Comparison of ENCODE assay signal across 9 cellular contexts in genomic region chr3:126607214-126607908, GRCh38. TPM values are rescaled to one million over a fixed set of nuclear protein-coding genes. Genes with fewer than 3 reads are reported as not detected.
DNase-seq lines count a peak whose midpoint lies in the region; TF ChIP-seq lines count a peak whose summit lies in the region.
"Had no signal": no experiment of that assay in that cellular context is flagged by ENCODE, and none has a peak within 500 bp of the region (broad histone marks: within the 10 kb centered on the region; RNA-seq: fewer than 3 reads in every experiment).

No MANE protein-coding gene starts in this region.

- H3K4me1 Mint-ChIP-seq in CD14-positive monocyte = peaks cover 4% of the 10 kb centered on the region
- peaks cover 0 to 2% (median 0%) of the 10 kb centered on the region in 4 donors for H3K4me1 Mint-ChIP-seq in CD4-positive, alpha-beta memory T cell

- H3K27ac ChIP-seq in CD4-positive, alpha-beta memory T cell (ENCODE audit: low read depth, low read length) = no peak overlapping the region
- H3K27ac ChIP-seq: VCaP had no signal

- H3K27ac Mint-ChIP-seq in CD14-positive monocyte = no peak overlapping the region
- no peak overlapping the region for H3K27ac Mint-ChIP-seq in CD4-positive, alpha-beta memory T cell

- H3K4me1 ChIP-seq in CD4-positive, alpha-beta memory T cell (ENCODE audit: insufficient read depth, low read length) = no peaks in the 10 kb centered on the region

- CTCF ChIA-PET in CD4-positive, alpha-beta memory T cell (lab: Charles Lee; ENCODE audit: partially characterized antibody) = no interaction called here

- H3K9me3 ChIP-seq in CD4-positive, alpha-beta memory T cell (ENCODE audit: control insufficient read depth in 1 of 2, low read length in 2 of 2) = no peaks in the 10 kb centered on the region

- POLR2A ChIA-PET in CD4-positive, alpha-beta memory T cell (lab: Charles Lee; ENCODE audit: partially characterized antibody) = no interaction called here

- H3K36me3 Mint-ChIP-seq in CD14-positive monocyte = no peaks in the 10 kb centered on the region
- peaks cover 0 to 6% of the 10 kb centered on the region in 2 donors for H3K36me3 Mint-ChIP-seq in CD4-positive, alpha-beta memory T cell

- H3K27me3 ChIP-seq in CD4-positive, alpha-beta memory T cell (ENCODE audit: insufficient read depth, low read length) = no peaks in the 10 kb centered on the region

- H3K4me3 Mint-ChIP-seq in CD14-positive monocyte = no peak overlapping the region
- no peak overlapping the region for H3K4me3 Mint-ChIP-seq in CD4-positive, alpha-beta memory T cell

- H3K4me3 ChIP-seq in choroid plexus epithelial cell (ENCODE audit: low read depth, low read length) = no peak overlapping the region
- H3K4me3 ChIP-seq in CD4-positive, alpha-beta memory T cell (ENCODE audit: low read length in 2 of 2) = no peak overlapping the region

- no peaks in the 10 kb centered on the region for H3K9me3 Mint-ChIP-seq in CD14-positive monocyte
- H3K9me3 Mint-ChIP-seq in CD4-positive, alpha-beta memory T cell = peaks cover 0 to 2% (median 0%) of the 10 kb centered on the region in 8 donors

- no peaks in the 10 kb centered on the region for H3K27me3 Mint-ChIP-seq in CD14-positive monocyte (ENCODE audit: low read depth in 3 of 3)
- H3K27me3 Mint-ChIP-seq in CD4-positive, alpha-beta memory T cell = peaks cover 7 to 8% of the 10 kb centered on the region in 2 donors

- H3K36me3 ChIP-seq in CD4-positive, alpha-beta memory T cell (ENCODE audit: insufficient read depth, low read length) = no peaks in the 10 kb centered on the region

- intact Hi-C loops in posterior cingulate gyrus (cut with DNase I) (loop anchor here (5.0 kb wide), 1 partner anchor 85 kb away; the partner anchor contains the start of gene CHST13), CD14-positive monocyte (cut with micrococcal nuclease) (no loop called here)
- intact Hi-C loops in CD4-positive, alpha-beta memory T cell (cut with micrococcal nuclease) = no loop called here

- DNase-seq in SIG-M5 treated with dmso at 0.1 percent for 504 hours (lab: John Stamatoyannopoulos, UW; ENCODE audit: unreplicated experiment) = peak; percentile 58
- no peak for DNase-seq in SIG-M5 (lab: John Stamatoyannopoulos, UW)
- peak; percentile 58 for DNase-seq in NCI-H226
- DNase-seq in choroid plexus epithelial cell (ENCODE audit: low read depth) = peak; percentile 68
- DNase-seq in posterior cingulate gyrus = peak in 7 of 10 donors; percentile 6 to 88 (median 33)
- DNase-seq in cerebellar nuclear complex (lab: John Stamatoyannopoulos, UW) = no peak
- no peak for DNase-seq in CD14-positive monocyte (ENCODE audit: low spot score)
- no peak for DNase-seq in CD4-positive, alpha-beta memory T cell

- TF ChIP-seq CTCF in choroid plexus epithelial cell (conservative IDR thresholded peaks at IDR 0.05; ENCODE audit: low read depth, low read length) (no peak), CD14-positive monocyte (IDR thresholded peaks at IDR 0.05) (no peak)

RNA-seq across cellular contexts. Expression of gene TXNRD3, which starts 47.6 kb away (rescaled TPM):
- polyA plus RNA-seq in CD14-positive monocyte = 1 to 10 TPM in 1 of 2 donors, under 1 TPM in 1; 0.90 to 1.7 TPM
- total RNA-seq in CD4-positive, alpha-beta memory T cell = under 1 TPM; 0.87 to 0.97 TPM
- 1 to 10 TPM in 1 of 2 donors, under 1 TPM in 1; 0.77 to 1.0 TPM for polyA plus RNA-seq in CD4-positive, alpha-beta memory T cell

RNA-seq across cellular contexts. Expression of gene C3orf22, which starts 48.6 kb away (rescaled TPM):
- polyA plus RNA-seq in CD14-positive monocyte = not detected
- total RNA-seq in CD4-positive, alpha-beta memory T cell = not detected
- not detected for polyA plus RNA-seq in CD4-positive, alpha-beta memory T cell

Comparison
In these comparisons a context has a peak if more than half of its experiments do, and no peak if none do; other contexts are left out.
1. DNase-seq: peak in SIG-M5 treated with dmso at 0.1 percent for 504 hours (single experiment), NCI-H226 (single experiment), choroid plexus epithelial cell (single experiment) and posterior cingulate gyrus (7 of 10); none in SIG-M5 (single experiment), cerebellar nuclear complex (0 of 2), CD14-positive monocyte (single experiment) and CD4-positive, alpha-beta memory T cell (0 of 5).